ENCODE assay signal across 8 cellular contexts in genomic region chr3:120203016-120203415, GRCh38.
DNase-seq lines count a peak whose midpoint lies in the region; ATAC-seq and TF ChIP-seq lines count a peak whose summit lies in the region.

No MANE protein-coding gene starts in this region.

- no peak for ATAC-seq in GM21390 (IDR thresholded peaks at IDR 0.05; ENCODE audit: unreplicated experiment)

- no peaks in the 10 kb centered on the region for H3K4me1 ChIP-seq in prostate gland (replicated peaks)

- H3K4me3 ChIP-seq in fibroblast of pulmonary artery (replicated peaks; ENCODE audit: low read depth, low read length) (no peak overlapping the region), prostate gland (no peak overlapping the region)

- no peak for TF ChIP-seq CTCF in fibroblast of pulmonary artery (IDR thresholded peaks at IDR 0.05; ENCODE audit: low read length, missing control alignments)
- no peak for TF ChIP-seq CTCF in prostate gland (IDR thresholded peaks at IDR 0.05)

- no peaks in the 10 kb centered on the region for H3K36me3 ChIP-seq in prostate gland

- H3K9me3 ChIP-seq in prostate gland = no peaks in the 10 kb centered on the region

- no peaks in the 10 kb centered on the region for H3K27me3 ChIP-seq in prostate gland (replicated peaks; ENCODE audit: insufficient read depth)

- no peak for TF ChIP-seq POLR2A in prostate gland (IDR thresholded peaks at IDR 0.05)

- H3K27ac ChIP-seq in prostate gland = no peak overlapping the region

- intact Hi-C loops in prostate gland (cut with DNase I) = no loop called here

- DNase-seq in G401 (ENCODE audit: low spot score) (peak; percentile 98), NCI-H69 (lab: John Stamatoyannopoulos, UW) (peak; percentile 86), fibroblast of pulmonary artery (ENCODE audit: low read depth) (peak; percentile 95), prostate gland (ENCODE audit: low spot score) (peak; percentile 40), DMS53 treated with DMSO at 0.1 percent for 48 hours (lab: John Stamatoyannopoulos, UW; ENCODE audit: unreplicated experiment) (no peak), NCI-H526 (lab: John Stamatoyannopoulos, UW) (no peak), ACHN (no peak)

- 10% methylated on average over 2 of the region's 2 CpGs for WGBS in prostate gland

- in situ Hi-C loops in G401 (cut with HindIII; ENCODE audit: low sequenced_read_pairs) (no loop called here), ACHN (cut with HindIII; ENCODE audit: low pct_ligation_motif_present, low pct_unique_long_range_greater_than_20kb, low sequenced_read_pairs) (no loop called here)

Comparison
In these comparisons a context has a peak if more than half of its experiments do, and no peak if none do; other contexts are left out.
1. DNase-seq: peak in G401 (single experiment), NCI-H69 (single experiment), fibroblast of pulmonary artery (single experiment) and prostate gland (single experiment); none in DMS53 treated with DMSO at 0.1 percent for 48 hours (single experiment), NCI-H526 (0 of 2) and ACHN (single experiment).